ENCODE assay signal across 34 cellular contexts in genomic region chr5:86572825-86573224, GRCh38.
"Had no signal": no experiment of that assay in that cellular context is flagged by ENCODE, and none has a peak within 500 bp of the region (broad histone marks: within the 10 kb centered on the region; RNA-seq: fewer than 3 reads in every experiment).

No MANE protein-coding gene starts in this region.

- H3K36me3 ChIP-seq: MG63 had no signal

- H3K9me3 ChIP-seq: MG63 had no signal

- H3K4me3 ChIP-seq: MG63 had no signal

- DNase-seq: Karpas-422, Kasumi-1, MG63, MM.1S, MV-4-11, NCI-H1048, NCI-H1092, NCI-H1092 treated with DMSO at 0.1 percent for 48 hours, NCI-H1105, NCI-H1105 treated with DMSO at 0.1 percent for 48 hours, NCI-H1417, NCI-H1417 treated with DMSO at 0.1 percent for 48 hours, NCI-H1436, NCI-H1436 treated with DMSO at 0.1 percent for 48 hours, NCI-H146, NCI-H1694, NCI-H1694 treated with DMSO at 0.1 percent for 48 hours, NCI-H187, NCI-H187 treated with DMSO at 0.1 percent for 48 hours, NCI-H1930, NCI-H2029, NCI-H2029 treated with DMSO at 0.1 percent for 48 hours, NCI-H2081, NCI-H2081 treated with DMSO at 0.1 percent for 48 hours, NCI-H2107, NCI-H2171, NCI-H2171 treated with DMSO at 0.1 percent for 48 hours, NCI-H2227 treated with DMSO at 0.1 percent for 48 hours, NCI-H226, NCI-H345, NCI-H446, NCI-H446 treated with DMSO at 0.1 percent for 48 hours, NCI-H510A, NCI-H510A treated with DMSO at 0.1 percent for 48 hours had no signal
